8 cellular contexts compared by ENCODE assay signal in genomic region chr18:62526098-62527025, GRCh38. TPM values are rescaled to one million over a fixed set of nuclear protein-coding genes. Genes with fewer than 3 reads are reported as not detected.
DNase-seq lines count a peak whose midpoint lies in the region; ATAC-seq, FAIRE-seq and TF ChIP-seq lines count a peak whose summit lies in the region.

No MANE protein-coding gene starts in this region.

- peak; percentile 74 for TF ChIP-seq POLR2A in GM12892 (IDR thresholded peaks at IDR 0.05; ENCODE audit: low read depth, low read length)

- no peaks in the 10 kb centered on the region for H3K27me3 ChIP-seq in effector memory CD4-positive, alpha-beta T cell (replicated peaks; ENCODE audit: control insufficient read depth, insufficient read depth, low read length, poor library complexity, severe bottlenecking)

- ATAC-seq in HG03280 (IDR thresholded peaks at IDR 0.05; ENCODE audit: unreplicated experiment) (peak; percentile 24), GM18519 (IDR thresholded peaks at IDR 0.05; ENCODE audit: low FRiP score, unreplicated experiment) (no peak)
- peak; percentile 17 for ATAC-seq in activated CD8-positive, alpha-beta T cell treated with anti-CD3 and anti-CD28 coated beads, Interleukin-2, amount 10 ng/mL, durations not matched to agents 7 days and 5 days

- H3K9me3 Mint-ChIP-seq in activated CD8-positive, alpha-beta T cell treated with anti-CD3 and anti-CD28 coated beads, Interleukin-2, amount 10 ng/mL, durations not matched to agents 7 days and 5 days (ENCODE audit: insufficient read depth): no peaks in the 10 kb centered on the region

- POLR2A ChIA-PET in activated CD8-positive, alpha-beta T cell treated with anti-CD3 and anti-CD28 coated beads, Interleukin-2, amount 10 ng/mL, durations not matched to agents 7 days and 5 days (lab: Charles Lee): interaction anchor here (1.1 to 1.9 kb wide), 3 partner anchors 15 to 354 kb away, joined by 3 to 12 read pairs (median 3); no protein-coding TSS in a partner anchor

- H3K36me3 Mint-ChIP-seq in activated CD8-positive, alpha-beta T cell treated with anti-CD3 and anti-CD28 coated beads, Interleukin-2, amount 10 ng/mL, durations not matched to agents 7 days and 5 days (ENCODE audit: low read depth): peaks cover 43% of the 10 kb centered on the region

- peaks cover 36% of the 10 kb centered on the region for H3K4me1 Mint-ChIP-seq in activated CD8-positive, alpha-beta T cell treated with anti-CD3 and anti-CD28 coated beads, Interleukin-2, amount 10 ng/mL, durations not matched to agents 7 days and 5 days (ENCODE audit: low read depth)

- CTCF ChIA-PET in activated CD8-positive, alpha-beta T cell treated with anti-CD3 and anti-CD28 coated beads, Interleukin-2, amount 10 ng/mL, durations not matched to agents 7 days and 5 days (lab: Charles Lee): interaction anchor here (1.0 to 1.9 kb wide), 3 partner anchors 20 to 105 kb away, joined by 4 to 9 read pairs (median 7); no protein-coding TSS in a partner anchor

- DNase-seq in GM12892 (ENCODE audit: insufficient read length): peak; percentile 53
- DNase-seq in NCI-H748 treated with DMSO at 0.1 percent for 48 hours (lab: John Stamatoyannopoulos, UW): peak; percentile 56
- peak; percentile 74 for DNase-seq in activated CD8-positive, alpha-beta T cell treated with anti-CD3 and anti-CD28 coated beads, Interleukin-2, amount 10 ng/mL, durations not matched to agents 7 days and 5 days
- peak; percentile 62 to 65 (median 62) for DNase-seq in effector memory CD4-positive, alpha-beta T cell
- peak; percentile 82 for DNase-seq in medulla oblongata (ENCODE audit: extremely low spot score)
- DNase-seq in stimulated activated CD4-positive, alpha-beta T cell treated with anti-CD3 and anti-CD28 coated beads, TNF-alpha, amount 100 ng/mL, for 48 hours (ENCODE audit: low read depth in 3 of 3): peak; percentile 52 to 74 (median 57)

- H3K27me3 Mint-ChIP-seq in activated CD8-positive, alpha-beta T cell treated with anti-CD3 and anti-CD28 coated beads, Interleukin-2, amount 10 ng/mL, durations not matched to agents 7 days and 5 days (ENCODE audit: low read depth): no peaks in the 10 kb centered on the region

- peak overlapping the region; percentile 89 for H3K27ac Mint-ChIP-seq in activated CD8-positive, alpha-beta T cell treated with anti-CD3 and anti-CD28 coated beads, Interleukin-2, amount 10 ng/mL, durations not matched to agents 7 days and 5 days

- no peaks in the 10 kb centered on the region for H3K9me3 ChIP-seq in effector memory CD4-positive, alpha-beta T cell (ENCODE audit: control insufficient read depth, low read length)

- peak overlapping the region; percentile 93 for H3K27ac ChIP-seq in effector memory CD4-positive, alpha-beta T cell (ENCODE audit: insufficient read depth, low read length, poor library complexity, severe bottlenecking)

- peak overlapping the region; percentile 94 for H3K4me3 Mint-ChIP-seq in activated CD8-positive, alpha-beta T cell treated with anti-CD3 and anti-CD28 coated beads, Interleukin-2, amount 10 ng/mL, durations not matched to agents 7 days and 5 days

- H3K4me1 ChIP-seq in effector memory CD4-positive, alpha-beta T cell (ENCODE audit: control insufficient read depth, insufficient read depth, low read length, poor library complexity, severe bottlenecking): peaks cover 18% of the 10 kb centered on the region

- FAIRE-seq in GM12892 (lab: Jason Lieb, UNC): peak; percentile 95

- no peaks in the 10 kb centered on the region for H3K36me3 ChIP-seq in effector memory CD4-positive, alpha-beta T cell (ENCODE audit: control insufficient read depth, insufficient read depth, low read length)

- H3K4me3 ChIP-seq in effector memory CD4-positive, alpha-beta T cell (ENCODE audit: insufficient read depth, low read depth, low read length, poor library complexity, severe bottlenecking): peak overlapping the region; percentile 96

RNA-seq across cellular contexts. Expression of gene ZCCHC2, which starts 3.5 kb away (rescaled TPM):
- 10.5 TPM for polyA plus RNA-seq in GM12892 (2012; ENCODE audit: missing spikeins)
- total RNA-seq in activated CD8-positive, alpha-beta T cell treated with anti-CD3 and anti-CD28 coated beads, Interleukin-2, amount 10 ng/mL, durations not matched to agents 7 days and 5 days: 10 to 100 TPM; 45.5 to 46.4 TPM
